31 cellular contexts compared by ENCODE assay signal in genomic region chr5:170310187-170310586, GRCh38. TPM values are rescaled to one million over a fixed set of nuclear protein-coding genes. Genes with fewer than 3 reads are reported as not detected.
DNase-seq lines count a peak whose midpoint lies in the region; ATAC-seq and TF ChIP-seq lines count a peak whose summit lies in the region.
"Had no signal": no experiment of that assay in that cellular context is flagged by ENCODE, and none has a peak within 500 bp of the region (broad histone marks: within the 10 kb centered on the region; RNA-seq: fewer than 3 reads in every experiment).

No MANE protein-coding gene starts in this region.

- peaks cover 57 to 98% (median 76%) of the 10 kb centered on the region in 10 experiments for H3K4me1 ChIP-seq in BLaER1 treated with 17β-estradiol and CSF1 and Interleukin-3, amounts not matched to agents 10 nM and 100 nM
- H3K4me1 ChIP-seq in colonic mucosa, result no peaks in the 10 kb centered on the region
- H3K4me1 ChIP-seq: pancreas, SJSA1 had no signal

- no peak for ATAC-seq in activated CD4-positive, alpha-beta T cell treated with anti-CD3 and anti-CD28 coated beads for 36 hours
- ATAC-seq in T-cell (replicated peaks in 1 of 4), result no peak
- ATAC-seq in HG03460 (IDR thresholded peaks at IDR 0.05; ENCODE audit: unreplicated experiment), result no peak
- ATAC-seq: left colon; pancreas; stimulated activated memory B cell treated with anti-CD40 and anti-IgM and Interleukin-4, amounts not matched to agents 10 μg/mL and 1 μg/mL and 100 μg/mL, for 72 hours had no signal

- peak overlapping the region; percentile 21 for H3K27ac Mint-ChIP-seq in activated CD4-positive, alpha-beta T cell treated with anti-CD3 and anti-CD28 coated beads for 36 hours
- H3K27ac Mint-ChIP-seq in activated CD4-positive, alpha-beta T cell treated with anti-CD3 and anti-CD28 coated beads, Interleukin-2, amount 10 ng/mL, durations not matched to agents 7 days and 5 days, result no peak overlapping the region
- peak overlapping the region; percentile 41 to 73 for H3K27ac Mint-ChIP-seq in T-cell
- H3K27ac Mint-ChIP-seq: nephron progenitor cell; stimulated activated memory B cell treated with anti-CD40 and anti-IgM and Interleukin-4, amounts not matched to agents 10 μg/mL and 1 μg/mL and 100 μg/mL, for 72 hours had no signal

- H3K36me3 Mint-ChIP-seq in activated CD4-positive, alpha-beta T cell treated with anti-CD3 and anti-CD28 coated beads for 36 hours (ENCODE audit: low read depth), result peaks cover 10% of the 10 kb centered on the region
- no peaks in the 10 kb centered on the region for H3K36me3 Mint-ChIP-seq in activated CD4-positive, alpha-beta T cell treated with anti-CD3 and anti-CD28 coated beads, Interleukin-2, amount 10 ng/mL, durations not matched to agents 7 days and 5 days (ENCODE audit: low read depth)
- no peaks in the 10 kb centered on the region for H3K36me3 Mint-ChIP-seq in T-cell
- H3K36me3 Mint-ChIP-seq: CD8-positive, alpha-beta memory T cell; stimulated activated memory B cell treated with anti-CD40 and anti-IgM and Interleukin-4, amounts not matched to agents 10 μg/mL and 1 μg/mL and 100 μg/mL, for 72 hours had no signal

- H3K27me3 Mint-ChIP-seq in activated CD4-positive, alpha-beta T cell treated with anti-CD3 and anti-CD28 coated beads for 36 hours, result no peaks in the 10 kb centered on the region
- H3K27me3 Mint-ChIP-seq in activated CD4-positive, alpha-beta T cell treated with anti-CD3 and anti-CD28 coated beads, Interleukin-2, amount 10 ng/mL, durations not matched to agents 7 days and 5 days, result no peaks in the 10 kb centered on the region
- H3K27me3 Mint-ChIP-seq in T-cell, result no peaks in the 10 kb centered on the region
- H3K27me3 Mint-ChIP-seq: CD8-positive, alpha-beta memory T cell had no signal

- TF ChIP-seq CTCF in colonic mucosa (IDR thresholded peaks at IDR 0.05), result no peak

- no peak overlapping the region for H3K9ac ChIP-seq in BLaER1 treated with 17β-estradiol and CSF1 and Interleukin-3, amounts not matched to agents 10 nM and 100 nM
- no peak overlapping the region for H3K9ac ChIP-seq in colonic mucosa (ENCODE audit: low read depth in 2 of 2, low read length in 2 of 2)

- intact Hi-C loops in activated CD4-positive, alpha-beta T cell treated with anti-CD3 and anti-CD28 coated beads for 36 hours (cut with DNase I, micrococcal nuclease), result loop anchor here (10.0 kb wide), 2 partner anchors 725 to 1865 kb away; partner anchors contain the start of gene SPDL1 (in 1 of the 2)
- intact Hi-C loops in colonic mucosa (cut with DNase I), result no loop called here

- H3K9me3 Mint-ChIP-seq in activated CD4-positive, alpha-beta T cell treated with anti-CD3 and anti-CD28 coated beads for 36 hours (ENCODE audit: low read depth), result no peaks in the 10 kb centered on the region
- no peaks in the 10 kb centered on the region for H3K9me3 Mint-ChIP-seq in activated CD4-positive, alpha-beta T cell treated with anti-CD3 and anti-CD28 coated beads, Interleukin-2, amount 10 ng/mL, durations not matched to agents 7 days and 5 days
- no peaks in the 10 kb centered on the region for H3K9me3 Mint-ChIP-seq in T-cell
- H3K9me3 Mint-ChIP-seq: CD8-positive, alpha-beta memory T cell; stimulated activated memory B cell treated with anti-CD40 and anti-IgM and Interleukin-4, amounts not matched to agents 10 μg/mL and 1 μg/mL and 100 μg/mL, for 72 hours had no signal

- H3K4me1 Mint-ChIP-seq in activated CD4-positive, alpha-beta T cell treated with anti-CD3 and anti-CD28 coated beads for 36 hours, result peaks cover 78% of the 10 kb centered on the region
- peaks cover 61% of the 10 kb centered on the region for H3K4me1 Mint-ChIP-seq in activated CD4-positive, alpha-beta T cell treated with anti-CD3 and anti-CD28 coated beads, Interleukin-2, amount 10 ng/mL, durations not matched to agents 7 days and 5 days
- peaks cover 63 to 84% (median 80%) of the 10 kb centered on the region in 3 donors for H3K4me1 Mint-ChIP-seq in T-cell

- no peaks in the 10 kb centered on the region for H3K36me3 ChIP-seq in BLaER1 treated with 17β-estradiol and CSF1 and Interleukin-3, amounts not matched to agents 10 nM and 100 nM
- H3K36me3 ChIP-seq in colonic mucosa, result no peaks in the 10 kb centered on the region
- H3K36me3 ChIP-seq: brain microvascular endothelial cell, pancreas, SJSA1, uterus had no signal

- peak overlapping the region; percentile 6 for H3K4me3 Mint-ChIP-seq in activated CD4-positive, alpha-beta T cell treated with anti-CD3 and anti-CD28 coated beads for 36 hours
- H3K4me3 Mint-ChIP-seq in activated CD4-positive, alpha-beta T cell treated with anti-CD3 and anti-CD28 coated beads, Interleukin-2, amount 10 ng/mL, durations not matched to agents 7 days and 5 days, result no peak overlapping the region
- peak overlapping the region in 1 of 3 donors; percentile 17 for H3K4me3 Mint-ChIP-seq in T-cell
- H3K4me3 Mint-ChIP-seq: nephron progenitor cell; stimulated activated memory B cell treated with anti-CD40 and anti-IgM and Interleukin-4, amounts not matched to agents 10 μg/mL and 1 μg/mL and 100 μg/mL, for 72 hours had no signal

- no peak for DNase-seq in activated CD4-positive, alpha-beta T cell treated with anti-CD3 and anti-CD28 coated beads for 36 hours
- no peak for DNase-seq in activated CD4-positive, alpha-beta T cell treated with anti-CD3 and anti-CD28 coated beads, Interleukin-2, amount 10 ng/mL, durations not matched to agents 7 days and 5 days
- DNase-seq in T-cell (no peak), inferior parietal cortex (ENCODE audit: extremely low spot score) (peak; percentile 27), T1000 (lab: John Stamatoyannopoulos, UW) (no peak), colonic mucosa (no peak)
- DNase-seq: activated CD4-positive, alpha-beta T cell treated with anti-CD3 and anti-CD28 coated beads, Interleukin-2, amount 50 U/mL, for 48 hours; activated gamma-delta T cell treated with Interleukin-2 at 50 U/mL for 16 hours; amygdala; brain microvascular endothelial cell; CD8-positive, alpha-beta memory T cell; effector CD4-positive, alpha-beta T cell; EL; hypothalamus; left colon; NCI-H1105 treated with DMSO at 0.1 percent for 48 hours; NCI-H187 treated with DMSO at 0.1 percent for 48 hours; NCI-H2171; nephron progenitor cell; pancreas; retina; RPMI8226; T-helper 1 cell; uterus had no signal

- no peaks in the 10 kb centered on the region; a peak in 1 of 22 replicates for H4K20me1 ChIP-seq in BLaER1 treated with 17β-estradiol and CSF1 and Interleukin-3, amounts not matched to agents 10 nM and 100 nM

- no peak overlapping the region for H3K4me3 ChIP-seq in BLaER1 treated with 17β-estradiol and CSF1 and Interleukin-3, amounts not matched to agents 10 nM and 100 nM
- H3K4me3 ChIP-seq in colonic mucosa, result no peak overlapping the region
- H3K4me3 ChIP-seq: pancreas, SJSA1, skin epidermis, uterus had no signal

- H3K27me3 ChIP-seq in BLaER1 treated with 17β-estradiol and CSF1 and Interleukin-3, amounts not matched to agents 10 nM and 100 nM, result no peaks in the 10 kb centered on the region
- no peaks in the 10 kb centered on the region for H3K27me3 ChIP-seq in colonic mucosa
- H3K27me3 ChIP-seq: brain microvascular endothelial cell, pancreas, uterus had no signal

- H3K27ac ChIP-seq in BLaER1 treated with 17β-estradiol and CSF1 and Interleukin-3, amounts not matched to agents 10 nM and 100 nM, result no peak overlapping the region
- H3K27ac ChIP-seq in colonic mucosa, result no peak overlapping the region
- H3K27ac ChIP-seq: brain microvascular endothelial cell, pancreas, SJSA1 had no signal

- CTCF ChIA-PET in activated CD4-positive, alpha-beta T cell treated with anti-CD3 and anti-CD28 coated beads for 36 hours (lab: Charles Lee), result interaction anchor here (1.0 to 1.3 kb wide), 4 partner anchors 8 to 44 kb away, joined by 4 to 5 read pairs (median 4); no protein-coding TSS in a partner anchor
- CTCF ChIA-PET in activated CD4-positive, alpha-beta T cell treated with anti-CD3 and anti-CD28 coated beads, Interleukin-2, amount 10 ng/mL, durations not matched to agents 7 days and 5 days (lab: Charles Lee), result interaction anchor here (0.6 to 1.0 kb wide), 2 partner anchors 14 to 209 kb away, joined by 3 to 4 read pairs; no protein-coding TSS in a partner anchor
- CTCF ChIA-PET in T-cell (lab: Charles Lee), result no interaction called here

- peak overlapping the region in 6 of 11 experiments; percentile 10 to 98 (median 78); a peak in 11 of 22 replicates for H3K4me2 ChIP-seq in BLaER1 treated with 17β-estradiol and CSF1 and Interleukin-3, amounts not matched to agents 10 nM and 100 nM

- POLR2A ChIA-PET in activated CD4-positive, alpha-beta T cell treated with anti-CD3 and anti-CD28 coated beads for 36 hours (lab: Charles Lee), result no interaction called here
- POLR2A ChIA-PET in activated CD4-positive, alpha-beta T cell treated with anti-CD3 and anti-CD28 coated beads, Interleukin-2, amount 10 ng/mL, durations not matched to agents 7 days and 5 days (lab: Charles Lee), result no interaction called here
- POLR2A ChIA-PET in T-cell (lab: Charles Lee), result no interaction called here

- no peaks in the 10 kb centered on the region for H3K9me3 ChIP-seq in BLaER1 treated with 17β-estradiol and CSF1 and Interleukin-3, amounts not matched to agents 10 nM and 100 nM (replicated peaks in 1 of 11)
- H3K9me3 ChIP-seq in colonic mucosa, result no peaks in the 10 kb centered on the region
- H3K9me3 ChIP-seq: pancreas, SJSA1, uterus had no signal

RNA-seq across cellular contexts. Expression of gene LCP2, which starts 12.6 kb away (rescaled TPM):
- 100 to 1,000 TPM; 173 to 232 TPM for total RNA-seq in activated CD4-positive, alpha-beta T cell treated with anti-CD3 and anti-CD28 coated beads for 36 hours
- total RNA-seq in activated CD4-positive, alpha-beta T cell treated with anti-CD3 and anti-CD28 coated beads, Interleukin-2, amount 10 ng/mL, durations not matched to agents 7 days and 5 days, result 100 to 1,000 TPM; 285 to 309 TPM
- total RNA-seq in T-cell, result 100 to 1,000 TPM; 355 to 394 (median 374) TPM
- total RNA-seq in colonic mucosa, result 10 to 100 TPM in 1 of 2 donors, 1 to 10 TPM in 1; 8.0 to 13.4 TPM
- total RNA-seq: A172, NCI-H460 had no signal

Comparison
In these comparisons a context has a peak if more than half of its experiments do, and no peak if none do; other contexts are left out.
1. RNA of gene LCP2, which starts 12.6 kb away (total RNA-seq): 355 to 394 TPM in T-cell, 285 to 309 TPM in activated CD4-positive, alpha-beta T cell treated with anti-CD3 and anti-CD28 coated beads, Interleukin-2, amount 10 ng/mL, durations not matched to agents 7 days and 5 days and 173 to 232 TPM in activated CD4-positive, alpha-beta T cell treated with anti-CD3 and anti-CD28 coated beads for 36 hours; 8.0 to 13.4 TPM in colonic mucosa; every median in the first group is over 10 times any median in the second.
2. CTCF ChIA-PET loops: an anchor here in activated CD4-positive, alpha-beta T cell treated with anti-CD3 and anti-CD28 coated beads for 36 hours (1.0 to 1.3 kb wide) and activated CD4-positive, alpha-beta T cell treated with anti-CD3 and anti-CD28 coated beads, Interleukin-2, amount 10 ng/mL, durations not matched to agents 7 days and 5 days (0.6 to 1.0 kb wide); none called in T-cell.